9 cellular contexts compared by ENCODE assay signal in the genomic region with DNA sequence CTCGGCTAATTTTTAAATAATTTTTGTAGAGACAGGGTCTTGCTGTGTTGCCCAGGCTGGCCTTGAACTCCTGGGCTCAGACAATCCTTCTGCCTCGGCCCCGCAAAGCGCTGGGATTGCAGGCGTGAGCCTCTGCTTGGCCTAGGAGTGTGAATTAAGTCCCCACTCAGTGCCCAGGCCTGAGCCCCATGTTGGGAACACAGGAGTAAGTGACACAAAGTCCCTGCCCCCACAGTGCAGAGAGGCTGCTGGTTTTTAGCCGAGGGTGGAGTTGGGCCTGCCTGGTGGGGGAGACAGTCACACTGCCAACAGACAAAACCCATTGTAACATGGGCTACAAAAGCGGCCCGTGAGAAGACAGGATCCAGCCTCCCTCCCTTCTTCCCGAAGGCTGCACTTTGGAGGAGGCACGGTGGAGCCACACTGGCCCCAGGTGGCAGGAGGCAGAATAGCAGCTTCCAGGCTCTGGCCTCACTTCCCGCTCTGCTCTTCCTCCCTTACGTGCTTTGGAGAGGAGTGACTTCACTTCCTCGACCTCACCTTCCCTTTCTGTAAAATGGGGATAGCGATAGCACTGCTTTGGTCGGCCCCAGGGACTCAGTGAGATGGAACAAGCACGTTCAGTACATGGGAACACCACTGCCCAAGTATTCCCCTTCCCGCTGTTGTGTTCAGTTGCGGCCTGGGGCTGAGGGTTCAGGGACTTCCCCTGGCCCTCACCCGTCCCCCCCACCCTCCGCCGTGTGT. TPM values are rescaled to one million over a fixed set of nuclear protein-coding genes. Genes with fewer than 3 reads are reported as not detected.
DNase-seq lines count a peak whose midpoint lies in the region; ATAC-seq, FAIRE-seq and TF ChIP-seq lines count a peak whose summit lies in the region.
"Had no signal": no experiment of that assay in that cellular context is flagged by ENCODE, and none has a peak within 500 bp of the region (broad histone marks: within the 10 kb centered on the region; RNA-seq: fewer than 3 reads in every experiment).

No MANE protein-coding gene starts in this region.

- intact Hi-C loops in breast epithelium (cut with DNase I; ENCODE audit: low total_unique reads), result loop anchor here (5.0 kb wide), 2 partner anchors 1419 to 1901 kb away; a partner anchor contains a TSS
- intact Hi-C loops in gastrocnemius medialis (cut with DNase I; ENCODE audit: low total_unique reads), result loop anchor here (1.0 to 10.0 kb wide), 7 partner anchors 45 to 423 kb away; a partner anchor contains a TSS

- H3K27ac ChIP-seq in breast epithelium, result peak overlapping the region; percentile 72 to 80
- peak overlapping the region; percentile 39 for H3K27ac ChIP-seq in iPS-20b (ENCODE audit: low read length)
- H3K27ac ChIP-seq in gastrocnemius medialis, result peak overlapping the region; percentile 78 to 85 (median 80)
- H3K27ac ChIP-seq: BLaER1 treated with 17β-estradiol and CSF1 and Interleukin-3, amounts not matched to agents 10 nM and 100 nM had no signal

- H3K9me3 ChIP-seq in breast epithelium, result no peaks in the 10 kb centered on the region
- no peaks in the 10 kb centered on the region for H3K9me3 ChIP-seq in iPS-20b (ENCODE audit: insufficient read depth, low read depth, low read length)
- H3K9me3 ChIP-seq in gastrocnemius medialis, result no peaks in the 10 kb centered on the region
- H3K9me3 ChIP-seq: BLaER1 treated with 17β-estradiol and CSF1 and Interleukin-3, amounts not matched to agents 10 nM and 100 nM had no signal

- H3K4me3 ChIP-seq in breast epithelium (no peak overlapping the region), iPS-20b (ENCODE audit: low read length) (no peak overlapping the region), gastrocnemius medialis (no peak overlapping the region)
- H3K4me3 ChIP-seq: BLaER1 treated with 17β-estradiol and CSF1 and Interleukin-3, amounts not matched to agents 10 nM and 100 nM had no signal

- TF ChIP-seq POLR2A in breast epithelium (IDR thresholded peaks at IDR 0.05) (no peak), gastrocnemius medialis (IDR thresholded peaks at IDR 0.05) (no peak)

- FAIRE-seq in TTC549 (lab: Jason Lieb, UNC), result peak; percentile 80

- ATAC-seq in gastrocnemius medialis (peak; percentile 74 to 91), GM18909 (IDR thresholded peaks at IDR 0.05; ENCODE audit: poor library complexity, unreplicated experiment) (no peak)

- peak; percentile 51 to 67 for DNase-seq in NCI-H2081 (lab: John Stamatoyannopoulos, UW)
- no peak for DNase-seq in NCI-H2081 treated with DMSO at 0.1 percent for 48 hours (lab: John Stamatoyannopoulos, UW)
- DNase-seq in NCI-H1930 (lab: John Stamatoyannopoulos, UW), result peak; percentile 33 to 73
- DNase-seq in breast epithelium (ENCODE audit: low spot score in 2 of 2), result peak; percentile 60 to 84
- peak; percentile 64 to 80 for DNase-seq in gastrocnemius medialis

- in situ Hi-C loops in gastrocnemius medialis (cut with MboI; ENCODE audit: low sequenced_read_pairs in 4 of 4), result loop anchor here in 3 of 4 donors (5.0 to 10.0 kb wide), 4 partner anchors 93 to 183 kb away; a partner anchor contains a TSS

- no peak overlapping the region; the same call in 1 of the 2 replicates for H3K9ac ChIP-seq in iPS-20b (ENCODE audit: low read depth, low read length)
- H3K9ac ChIP-seq: BLaER1 treated with 17β-estradiol and CSF1 and Interleukin-3, amounts not matched to agents 10 nM and 100 nM had no signal

- TF ChIP-seq CTCF in breast epithelium (IDR thresholded peaks at IDR 0.05) (peak; percentile 95 to 99 (median 98)), gastrocnemius medialis (IDR thresholded peaks at IDR 0.05 in 4 of 5, conservative IDR thresholded peaks at IDR 0.05 in 1 of 5) (peak; percentile 96 to 98 (median 98))

- H3K27me3 ChIP-seq in breast epithelium (no peaks in the 10 kb centered on the region), iPS-20b (ENCODE audit: insufficient read depth, low read length) (no peaks in the 10 kb centered on the region), gastrocnemius medialis (no peaks in the 10 kb centered on the region)
- H3K27me3 ChIP-seq: BLaER1 treated with 17β-estradiol and CSF1 and Interleukin-3, amounts not matched to agents 10 nM and 100 nM had no signal

- peaks cover 10% of the 10 kb centered on the region for H3K36me3 ChIP-seq in breast epithelium
- peaks cover 28% of the 10 kb centered on the region for H3K36me3 ChIP-seq in iPS-20b (ENCODE audit: insufficient read depth, low read depth, low read length)
- peaks cover 0 to 53% of the 10 kb centered on the region in 2 donors for H3K36me3 ChIP-seq in gastrocnemius medialis

- H3K4me1 ChIP-seq in breast epithelium (no peaks in the 10 kb centered on the region), iPS-20b (ENCODE audit: insufficient read depth, low read length) (no peaks in the 10 kb centered on the region), gastrocnemius medialis (peaks cover 4% of the 10 kb centered on the region in 2 donors)

RNA-seq across cellular contexts. Expression of a gene that starts 15.2 kb away (rescaled TPM):
- 100 to 1,000 TPM in 1 of 3 donors, 10 to 100 TPM in 2; 38.8 to 121 (median 67.2) TPM for total RNA-seq in breast epithelium
- 10 to 100 TPM; 10.9 to 46.6 (median 33.8) TPM for total RNA-seq in gastrocnemius medialis

RNA-seq across cellular contexts. Expression of a gene that starts 47.3 kb away (rescaled TPM):
- 100 to 1,000 TPM; 391 to 498 (median 457) TPM for total RNA-seq in breast epithelium
- 100 to 1,000 TPM; 141 to 262 (median 150) TPM for total RNA-seq in gastrocnemius medialis
